8 cellular contexts compared by ENCODE assay signal in genomic region chr15:40754574-40754882, GRCh38. TPM values are rescaled to one million over a fixed set of nuclear protein-coding genes. Genes with fewer than 3 reads are reported as not detected.
DNase-seq lines count a peak whose midpoint lies in the region; ATAC-seq, FAIRE-seq and TF ChIP-seq lines count a peak whose summit lies in the region.

No MANE protein-coding gene starts in this region.

- POLR2A ChIA-PET in CD8-positive, alpha-beta memory T cell (lab: Charles Lee), result interaction anchor here (0.6 to 1.0 kb wide), 2 partner anchors 32 to 60 kb away, joined by 4 to 6 read pairs; partner anchors contain the start of gene RAD51
- POLR2A ChIA-PET in activated B cell treated with CpG ODN at 0.5 μM for 24 hours (lab: Charles Lee), result interaction anchor here (0.6 to 1.0 kb wide), 2 partner anchors 28 to 190 kb away, joined by 3 to 5 read pairs; partner anchors contain the start of gene CCDC32

- TF ChIP-seq CTCF in activated B cell treated with CpG ODN at 0.5 μM for 24 hours (IDR thresholded peaks at IDR 0.05) (no peak), fibroblast of pulmonary artery (IDR thresholded peaks at IDR 0.05; ENCODE audit: low read length, missing control alignments) (no peak), omental fat pad (IDR thresholded peaks at IDR 0.05) (no peak)

- peak in 1 of 5 donors; percentile 21 for DNase-seq in CD8-positive, alpha-beta memory T cell
- DNase-seq in activated B cell treated with CpG ODN at 0.5 μM for 24 hours, result no peak
- DNase-seq in fibroblast of pulmonary artery (ENCODE audit: low read depth), result no peak
- DNase-seq in omental fat pad (ENCODE audit: low spot score), result no peak
- no peak for DNase-seq in UCSD-AML1 (lab: John Stamatoyannopoulos, UW; ENCODE audit: unreplicated experiment)
- DNase-seq in HTR-8/SVneo (ENCODE audit: insufficient read length, low spot score), result no peak
- DNase-seq in NCI-H524 treated with DMSO at 0.1 percent for 48 hours (lab: John Stamatoyannopoulos, UW), result no peak

- no peak for FAIRE-seq in HTR-8/SVneo (lab: Jason Lieb, UNC)

- H3K27me3 ChIP-seq in CD8-positive, alpha-beta memory T cell (ENCODE audit: insufficient read depth, low read length, poor library complexity, severe bottlenecking), result no peaks in the 10 kb centered on the region

- H3K9me3 Mint-ChIP-seq in CD8-positive, alpha-beta memory T cell, result no peaks in the 10 kb centered on the region
- H3K9me3 Mint-ChIP-seq in activated B cell treated with CpG ODN at 0.5 μM for 24 hours, result no peaks in the 10 kb centered on the region

- peaks cover 21% of the 10 kb centered on the region for H3K36me3 ChIP-seq in CD8-positive, alpha-beta memory T cell (ENCODE audit: insufficient read depth, low read length)

- CTCF ChIA-PET in CD8-positive, alpha-beta memory T cell (lab: Charles Lee), result interaction anchor here (2.1 kb wide), 1 partner anchor 28 kb away, joined by 7 read pairs; no protein-coding TSS in a partner anchor
- CTCF ChIA-PET in activated B cell treated with CpG ODN at 0.5 μM for 24 hours (lab: Charles Lee), result interaction anchor here (1.0 kb wide), 1 partner anchor 28 kb away, joined by 3 read pairs; no protein-coding TSS in a partner anchor

- peaks cover 19 to 33% (median 29%) of the 10 kb centered on the region in 3 donors for H3K4me1 Mint-ChIP-seq in CD8-positive, alpha-beta memory T cell
- H3K4me1 Mint-ChIP-seq in activated B cell treated with CpG ODN at 0.5 μM for 24 hours, result peaks cover 25% of the 10 kb centered on the region

- intact Hi-C loops in activated B cell treated with CpG ODN at 0.5 μM for 24 hours (cut with micrococcal nuclease), result loop anchor here (2.0 kb wide), 1 partner anchor 28 kb away; no protein-coding TSS in a partner anchor

- peak overlapping the region; percentile 92 for H3K27ac ChIP-seq in CD8-positive, alpha-beta memory T cell (ENCODE audit: low read depth, low read length)

- H3K4me3 Mint-ChIP-seq in CD8-positive, alpha-beta memory T cell, result peak overlapping the region; percentile 86 to 99 (median 93)
- H3K4me3 Mint-ChIP-seq in activated B cell treated with CpG ODN at 0.5 μM for 24 hours, result peak overlapping the region; percentile 90

- H3K36me3 Mint-ChIP-seq in CD8-positive, alpha-beta memory T cell, result peaks cover 0 to 43% (median 1%) of the 10 kb centered on the region in 3 donors
- peaks cover 30% of the 10 kb centered on the region for H3K36me3 Mint-ChIP-seq in activated B cell treated with CpG ODN at 0.5 μM for 24 hours (ENCODE audit: low read depth)

- H3K4me3 ChIP-seq in CD8-positive, alpha-beta memory T cell (ENCODE audit: low read length), result peak overlapping the region; percentile 75
- H3K4me3 ChIP-seq in fibroblast of pulmonary artery (replicated peaks; ENCODE audit: low read depth, low read length), result peak overlapping the region; percentile 97

- ATAC-seq in HG02588 (IDR thresholded peaks at IDR 0.05; ENCODE audit: unreplicated experiment), result peak; percentile 7
- ATAC-seq in activated B cell treated with CpG ODN at 0.5 μM for 24 hours (ENCODE audit: low read depth), result peak; percentile 3
- peak; percentile 60 for ATAC-seq in omental fat pad (ENCODE audit: low FRiP score)

- peaks cover 15% of the 10 kb centered on the region for H3K4me1 ChIP-seq in CD8-positive, alpha-beta memory T cell (ENCODE audit: insufficient read depth, low read length)

- peak overlapping the region; percentile 88 to 98 (median 95) for H3K27ac Mint-ChIP-seq in CD8-positive, alpha-beta memory T cell
- peak overlapping the region; percentile 91 for H3K27ac Mint-ChIP-seq in activated B cell treated with CpG ODN at 0.5 μM for 24 hours

- H3K9me3 ChIP-seq in CD8-positive, alpha-beta memory T cell (ENCODE audit: low read length), result no peaks in the 10 kb centered on the region

- no peaks in the 10 kb centered on the region for H3K27me3 Mint-ChIP-seq in CD8-positive, alpha-beta memory T cell
- H3K27me3 Mint-ChIP-seq in activated B cell treated with CpG ODN at 0.5 μM for 24 hours, result no peaks in the 10 kb centered on the region

RNA-seq across cellular contexts. Expression of gene RMDN3, which starts 0.5 kb away (rescaled TPM):
- 10 to 100 TPM; 42.4 to 43.3 TPM for total RNA-seq in CD8-positive, alpha-beta memory T cell
- 35.1 TPM for polyA plus RNA-seq in CD8-positive, alpha-beta memory T cell
- 25.5 and 25.6 TPM in 2 replicates for total RNA-seq in activated B cell treated with CpG ODN at 0.5 μM for 24 hours
- 10 to 100 TPM; 32.8 to 50.8 (median 43.7) TPM for total RNA-seq in omental fat pad

RNA-seq across cellular contexts. Expression of gene GCHFR, which starts 9.3 kb away (rescaled TPM):
- 10 to 100 TPM; 19.5 to 21.5 TPM for total RNA-seq in CD8-positive, alpha-beta memory T cell
- polyA plus RNA-seq in CD8-positive, alpha-beta memory T cell, result 114 TPM
- total RNA-seq in activated B cell treated with CpG ODN at 0.5 μM for 24 hours, result 19.5 and 21.1 TPM in 2 replicates
- 100 to 1,000 TPM in 2 of 4 donors, 10 to 100 TPM in 2; 42.5 to 129 (median 97.1) TPM for total RNA-seq in omental fat pad

RNA-seq across cellular contexts. Expression of gene C15orf62, which starts 15.3 kb away (rescaled TPM):
- total RNA-seq in CD8-positive, alpha-beta memory T cell, result under 1 TPM; 0.44 to 0.53 TPM
- polyA plus RNA-seq in CD8-positive, alpha-beta memory T cell, result 0.79 TPM
- 5.7 and 6.5 TPM in 2 replicates for total RNA-seq in activated B cell treated with CpG ODN at 0.5 μM for 24 hours
- 1 to 10 TPM in 1 of 4 donors, under 1 TPM in 2, not detected in 1; 0.19 to 1.3 (median 0.50) TPM for total RNA-seq in omental fat pad

RNA-seq across cellular contexts. Expression of gene ZFYVE19, which starts 52.4 kb away (rescaled TPM):
- 10 to 100 TPM; 22.5 to 25.5 TPM for total RNA-seq in CD8-positive, alpha-beta memory T cell
- 22.3 TPM for polyA plus RNA-seq in CD8-positive, alpha-beta memory T cell
- total RNA-seq in activated B cell treated with CpG ODN at 0.5 μM for 24 hours (23.2 and 25.2 TPM in 2 replicates), omental fat pad (10 to 100 TPM; 13.5 to 29.5 (median 21.1) TPM)

RNA-seq across cellular contexts. Expression of gene DNAJC17, which starts 52.7 kb away (rescaled TPM):
- 10 to 100 TPM; 46.5 to 47.0 TPM for total RNA-seq in CD8-positive, alpha-beta memory T cell
- polyA plus RNA-seq in CD8-positive, alpha-beta memory T cell, result 35.3 TPM
- 43.1 and 51.0 TPM in 2 replicates for total RNA-seq in activated B cell treated with CpG ODN at 0.5 μM for 24 hours
- 10 to 100 TPM in 3 of 4 donors, 1 to 10 TPM in 1; 8.8 to 21.1 (median 17.1) TPM for total RNA-seq in omental fat pad

Comparison
In these comparisons a context has a peak if more than half of its experiments do, and no peak if none do; other contexts are left out.
1. ATAC-seq: peak in every context shown above with its lines; median percentile 60 in omental fat pad; 7 in HG02588; 3 in activated B cell treated with CpG ODN at 0.5 μM for 24 hours.